8 cellular contexts compared by ENCODE assay signal in genomic region chr4:110088670-110089069, GRCh38.
A peak's percentile ranks its signal among the peaks of the same experiment; 100 is the strongest.
DNase-seq lines count a peak whose midpoint lies in the region; ATAC-seq, FAIRE-seq and TF ChIP-seq lines count a peak whose summit lies in the region.

No MANE protein-coding gene starts in this region.

- H3K27ac ChIP-seq in SJCRH30 (peak overlapping the region; percentile 73; the same call in 1 of the 2 replicates), keratinocyte (ENCODE audit: control insufficient read depth, insufficient read depth, low read length) (peak overlapping the region; percentile 43)

- no peaks in the 10 kb centered on the region for H4K20me1 ChIP-seq in keratinocyte (ENCODE audit: control insufficient read depth, extremely low read depth, insufficient read depth, low read length)

- no peak overlapping the region for H3K4me3 Mint-ChIP-seq in Caco-2 (ENCODE audit: unreplicated experiment)

- ATAC-seq in GM18870 (IDR thresholded peaks at IDR 0.05; ENCODE audit: unreplicated experiment) (peak; percentile 71), HG02763 (IDR thresholded peaks at IDR 0.05; ENCODE audit: unreplicated experiment) (peak; percentile 76)

- no TSS peak for BruUV-seq in Caco-2 (replicated peaks; lab: Mats Ljungman, UMichigan)

- H3K9me1 ChIP-seq in keratinocyte (ENCODE audit: control insufficient read depth, extremely low read depth, insufficient read depth, low read length), result no peaks in the 10 kb centered on the region

- no peaks in the 10 kb centered on the region for H3K4me1 Mint-ChIP-seq in Caco-2 (ENCODE audit: low read depth, unreplicated experiment)

- H3K9ac ChIP-seq in keratinocyte (ENCODE audit: control insufficient read depth, extremely low read depth, insufficient read depth, low read length), result no peak overlapping the region

- CTCF ChIA-PET in Caco-2 (lab: Charles Lee), result no interaction called here

- intact Hi-C loops in Caco-2 (cut with micrococcal nuclease; ENCODE audit: unreplicated experiment), result no loop called here

- peak; percentile 67 for FAIRE-seq in keratinocyte (lab: Jason Lieb, UNC)

- H3K79me2 ChIP-seq in keratinocyte (ENCODE audit: control insufficient read depth, insufficient read depth, low read length), result peaks cover 5% of the 10 kb centered on the region

- no peaks in the 10 kb centered on the region for H3K36me3 Mint-ChIP-seq in Caco-2 (ENCODE audit: insufficient read depth, unreplicated experiment)

- no peak overlapping the region for H3K27ac Mint-ChIP-seq in Caco-2 (ENCODE audit: unreplicated experiment)

- H3K4me3 ChIP-seq in SJCRH30 (no peak overlapping the region), keratinocyte (ENCODE audit: control insufficient read depth in 2 of 3, extremely low read depth in 1 of 3, insufficient read depth in 2 of 3, low read depth in 1 of 3, low read length in 3 of 3) (no peak overlapping the region), Caco-2 (ENCODE audit: low read depth, low read length) (no peak overlapping the region)

- dilution Hi-C loops in keratinocyte (cut with MboI; ENCODE audit: extremely low pct_ligation_motif_present, low sequenced_read_pairs), result no loop called here

- H3K9me3 ChIP-seq in SJCRH30 (replicated peaks), result no peaks in the 10 kb centered on the region
- no peaks in the 10 kb centered on the region for H3K9me3 ChIP-seq in keratinocyte (ENCODE audit: control insufficient read depth, low read depth, low read length)
- no peaks in the 10 kb centered on the region for H3K9me3 ChIP-seq in Caco-2

- TF ChIP-seq CTCF in keratinocyte (optimal IDR thresholded peaks at IDR 0.05 in 1 of 3, IDR thresholded peaks at IDR 0.05 in 1 of 3, conservative IDR thresholded peaks at IDR 0.05 in 1 of 3; ENCODE audit: extremely low read depth in 1 of 3, insufficient read depth in 2 of 3, low read length in 3 of 3) (no peak), Caco-2 (IDR thresholded peaks at IDR 0.05; ENCODE audit: insufficient read depth in 1 of 2, low read depth in 1 of 2, low read length in 1 of 2, severe bottlenecking in 1 of 2, unreplicated experiment in 1 of 2) (no peak)

- no peaks in the 10 kb centered on the region for H3K27me3 Mint-ChIP-seq in Caco-2 (ENCODE audit: insufficient read depth, unreplicated experiment)

- POLR2A ChIA-PET in Caco-2 (lab: Charles Lee), result no interaction called here

- no peaks in the 10 kb centered on the region for H3K9me3 Mint-ChIP-seq in Caco-2 (ENCODE audit: unreplicated experiment)

- H3K36me3 ChIP-seq in SJCRH30 (peaks cover 10% of the 10 kb centered on the region; the same call in 1 of the 2 replicates), keratinocyte (ENCODE audit: control insufficient read depth in 2 of 2, extremely low read depth in 1 of 2, insufficient read depth in 2 of 2, low read length in 2 of 2) (peaks cover 0 to 2% of the 10 kb centered on the region in 2 experiments), Caco-2 (ENCODE audit: control insufficient read depth, insufficient read depth, low read length) (no peaks in the 10 kb centered on the region)

- H3K27me3 ChIP-seq in SJCRH30 (no peaks in the 10 kb centered on the region), keratinocyte (ENCODE audit: control insufficient read depth, extremely low read depth, insufficient read depth, low read length) (no peaks in the 10 kb centered on the region), Caco-2 (replicated peaks; ENCODE audit: control insufficient read depth, insufficient read depth, low read length) (no peaks in the 10 kb centered on the region)

- peaks cover 36% of the 10 kb centered on the region for H3K4me1 ChIP-seq in SJCRH30
- H3K4me1 ChIP-seq in keratinocyte (ENCODE audit: control insufficient read depth, extremely low read depth, insufficient read depth, low read length), result peaks cover 70% of the 10 kb centered on the region
- no peaks in the 10 kb centered on the region for H3K4me1 ChIP-seq in Caco-2

- DNase-seq in SJCRH30 (peak in 1 of 2 experiments; percentile 6), keratinocyte (ENCODE audit: low read depth, low spot score) (peak; percentile 23), inferior parietal cortex (ENCODE audit: extremely low spot score) (no peak), Caco-2 (no peak), amniotic stem cell (lab: John Stamatoyannopoulos, UW) (no peak), SW 1271 (lab: John Stamatoyannopoulos, UW) (no peak)

- no peak overlapping the region for H3K4me2 ChIP-seq in keratinocyte (ENCODE audit: control insufficient read depth, extremely low read depth, insufficient read depth, low read depth, low read length)

- H2AFZ ChIP-seq in keratinocyte (ENCODE audit: control insufficient read depth, low read length), result no peak overlapping the region
